ENCODE assay signal across 26 cellular contexts in genomic region chr3:169350228-169350627, GRCh38.
"Had no signal": no experiment of that assay in that cellular context is flagged by ENCODE, and none has a peak within 500 bp of the region (broad histone marks: within the 10 kb centered on the region; RNA-seq: fewer than 3 reads in every experiment).

No MANE protein-coding gene starts in this region.

- H3K4me3 Mint-ChIP-seq: activated T-cell treated with anti-CD3 and anti-CD28 coated beads, Interleukin-2, amount 50 U/mL, for 72 hours; memory B cell; naive thymus-derived CD4-positive, alpha-beta T cell; neural progenitor cell; stimulated activated memory B cell treated with anti-CD40 and anti-IgM and Interleukin-4, amounts not matched to agents 10 μg/mL and 1 μg/mL and 100 μg/mL, for 72 hours had no signal

- H3K4me3 ChIP-seq: neural progenitor cell, smooth muscle cell, thoracic aorta, upper lobe of left lung had no signal

- H3K27ac ChIP-seq: neural progenitor cell, thoracic aorta, WERI-Rb-1 had no signal

- H3K9me3 Mint-ChIP-seq: activated T-cell treated with anti-CD3 and anti-CD28 coated beads, Interleukin-2, amount 50 U/mL, for 72 hours; stimulated activated memory B cell treated with anti-CD40 and anti-IgM and Interleukin-4, amounts not matched to agents 10 μg/mL and 1 μg/mL and 100 μg/mL, for 72 hours had no signal

- H3K27ac Mint-ChIP-seq: activated T-cell treated with anti-CD3 and anti-CD28 coated beads, Interleukin-2, amount 50 U/mL, for 72 hours; memory B cell; naive thymus-derived CD4-positive, alpha-beta T cell; neural progenitor cell; stimulated activated memory B cell treated with anti-CD40 and anti-IgM and Interleukin-4, amounts not matched to agents 10 μg/mL and 1 μg/mL and 100 μg/mL, for 72 hours had no signal

- H3K36me3 Mint-ChIP-seq: memory B cell; naive thymus-derived CD4-positive, alpha-beta T cell; neural progenitor cell; stimulated activated memory B cell treated with anti-CD40 and anti-IgM and Interleukin-4, amounts not matched to agents 10 μg/mL and 1 μg/mL and 100 μg/mL, for 72 hours had no signal

- H3K36me3 ChIP-seq: neural progenitor cell, thoracic aorta, upper lobe of left lung, WERI-Rb-1 had no signal

- H2AFZ ChIP-seq: neural progenitor cell had no signal

- H3K27me3 ChIP-seq: neural progenitor cell, upper lobe of left lung had no signal

- ATAC-seq: activated T-cell treated with anti-CD3 and anti-CD28 coated beads, Interleukin-2, amount 50 U/mL, for 72 hours; left ventricle myocardium superior; naive thymus-derived CD4-positive, alpha-beta T cell; sciatic nerve; stimulated activated memory B cell treated with anti-CD40 and anti-IgM and Interleukin-4, amounts not matched to agents 10 μg/mL and 1 μg/mL and 100 μg/mL, for 72 hours had no signal

- H3K9me3 ChIP-seq: thoracic aorta, upper lobe of left lung had no signal

- H3K4me1 Mint-ChIP-seq: memory B cell; stimulated activated memory B cell treated with anti-CD40 and anti-IgM and Interleukin-4, amounts not matched to agents 10 μg/mL and 1 μg/mL and 100 μg/mL, for 72 hours had no signal

- DNase-seq: activated CD4-positive, alpha-beta T cell treated with anti-CD3 and anti-CD28 coated beads for 1 hour; activated CD8-positive, alpha-beta memory T cell treated with anti-CD3 and anti-CD28 coated beads for 24 hours; activated CD8-positive, alpha-beta memory T cell treated with anti-CD3 and anti-CD28 coated beads, Interleukin-2, amount 50 U/mL, for 48 hours; activated effector memory CD4-positive, alpha-beta T cell treated with anti-CD3 and anti-CD28 coated beads, Interleukin-2, amount 50 U/mL, for 16 hours; activated naive CD4-positive, alpha-beta T cell treated with anti-CD3 and anti-CD28 coated beads, Interleukin-2, amount 50 U/mL, for 16 hours; activated T-cell treated with anti-CD3 and anti-CD28 coated beads, Interleukin-2, amount 50 U/mL, for 72 hours; aorta; dermis blood vessel endothelial cell; effector memory CD4-positive, alpha-beta T cell; foreskin melanocyte; glutamatergic neuron; hypothalamus; kidney; left ventricle myocardium superior; naive thymus-derived CD4-positive, alpha-beta T cell; stimulated activated CD4-positive, alpha-beta T cell treated with anti-CD3 and anti-CD28 coated beads, Interleukin-4, amount 100 ng/mL, for 24 hours; SW 1271; T-helper 2 cell; upper lobe of left lung; WERI-Rb-1 had no signal

- H3K4me2 ChIP-seq: neural progenitor cell, smooth muscle cell had no signal
